Comparison of ENCODE assay signal across 20 cellular contexts in genomic region chr6:170113141-170113540, GRCh38.
"Had no signal": no experiment of that assay in that cellular context is flagged by ENCODE, and none has a peak within 500 bp of the region (broad histone marks: within the 10 kb centered on the region; RNA-seq: fewer than 3 reads in every experiment).

No MANE protein-coding gene starts in this region.

- H3K9me3 ChIP-seq: gastrocnemius medialis, psoas muscle, vagina had no signal

- H3K9ac ChIP-seq: parathyroid adenoma had no signal

- H3K4me1 ChIP-seq: gastrocnemius medialis, parathyroid adenoma, psoas muscle had no signal

- H3K27ac Mint-ChIP-seq: activated CD8-positive, alpha-beta T cell treated with anti-CD3 and anti-CD28 coated beads for 36 hours; activated naive CD8-positive, alpha-beta T cell; activated T-cell treated with anti-CD3 and anti-CD28 coated beads, Interleukin-2, amount 50 U/mL, for 24 hours; mesothelial cell of epicardium; stimulated activated naive B cell treated with anti-CD40 and anti-IgM and Interleukin-4, amounts not matched to agents 10 μg/mL and 1 μg/mL and 100 μg/mL, for 72 hours had no signal

- H3K4me3 ChIP-seq: gastrocnemius medialis, hepatocyte, psoas muscle, vagina had no signal

- DNase-seq: activated CD4-positive, alpha-beta T cell treated with anti-CD3 and anti-CD28 coated beads, Interleukin-2, amount 50 U/mL, for 1 hour; activated CD8-positive, alpha-beta T cell treated with anti-CD3 and anti-CD28 coated beads for 36 hours; activated T-cell treated with anti-CD3 and anti-CD28 coated beads, Interleukin-2, amount 50 U/mL, for 24 hours; anterior cingulate cortex; effector memory CD4-positive, alpha-beta T cell; erythroblast; gastrocnemius medialis; left ventricle myocardium superior; naive B cell; nucleus accumbens; psoas muscle; stimulated activated CD4-positive, alpha-beta T cell treated with anti-CD3 and anti-CD28 coated beads, Interleukin-4, amount 100 ng/mL, for 4 hours; stimulated activated naive B cell treated with anti-CD40 and anti-IgM and Interleukin-4, amounts not matched to agents 10 μg/mL and 1 μg/mL and 100 μg/mL, for 72 hours; T-helper 2 cell had no signal

- H3K36me3 Mint-ChIP-seq: activated naive CD8-positive, alpha-beta T cell; mesothelial cell of epicardium; naive B cell; stimulated activated naive B cell treated with anti-CD40 and anti-IgM and Interleukin-4, amounts not matched to agents 10 μg/mL and 1 μg/mL and 100 μg/mL, for 72 hours had no signal

- H3K36me3 ChIP-seq: gastrocnemius medialis, vagina had no signal

- H3K4me1 Mint-ChIP-seq: naive B cell; neural crest cell; stimulated activated naive B cell treated with anti-CD40 and anti-IgM and Interleukin-4, amounts not matched to agents 10 μg/mL and 1 μg/mL and 100 μg/mL, for 72 hours had no signal

- H3K4me3 Mint-ChIP-seq: activated CD8-positive, alpha-beta T cell treated with anti-CD3 and anti-CD28 coated beads for 36 hours; activated naive CD8-positive, alpha-beta T cell; activated T-cell treated with anti-CD3 and anti-CD28 coated beads, Interleukin-2, amount 50 U/mL, for 24 hours; mesothelial cell of epicardium; neural crest cell; stimulated activated naive B cell treated with anti-CD40 and anti-IgM and Interleukin-4, amounts not matched to agents 10 μg/mL and 1 μg/mL and 100 μg/mL, for 72 hours had no signal

- H3K27me3 Mint-ChIP-seq: activated naive CD8-positive, alpha-beta T cell had no signal

- H3K9me3 Mint-ChIP-seq: activated CD8-positive, alpha-beta T cell treated with anti-CD3 and anti-CD28 coated beads for 36 hours; activated T-cell treated with anti-CD3 and anti-CD28 coated beads, Interleukin-2, amount 50 U/mL, for 24 hours; neural crest cell; stimulated activated naive B cell treated with anti-CD40 and anti-IgM and Interleukin-4, amounts not matched to agents 10 μg/mL and 1 μg/mL and 100 μg/mL, for 72 hours had no signal

- ATAC-seq: activated CD8-positive, alpha-beta T cell treated with anti-CD3 and anti-CD28 coated beads for 36 hours; gastrocnemius medialis; left ventricle myocardium superior; psoas muscle; stimulated activated naive B cell treated with anti-CD40 and anti-IgM and Interleukin-4, amounts not matched to agents 10 μg/mL and 1 μg/mL and 100 μg/mL, for 72 hours had no signal

- H3K27ac ChIP-seq: gastrocnemius medialis, hepatocyte, parathyroid adenoma, psoas muscle, vagina had no signal

- H3K27me3 ChIP-seq: gastrocnemius medialis, hepatocyte, vagina had no signal
